In the genomic region with DNA sequence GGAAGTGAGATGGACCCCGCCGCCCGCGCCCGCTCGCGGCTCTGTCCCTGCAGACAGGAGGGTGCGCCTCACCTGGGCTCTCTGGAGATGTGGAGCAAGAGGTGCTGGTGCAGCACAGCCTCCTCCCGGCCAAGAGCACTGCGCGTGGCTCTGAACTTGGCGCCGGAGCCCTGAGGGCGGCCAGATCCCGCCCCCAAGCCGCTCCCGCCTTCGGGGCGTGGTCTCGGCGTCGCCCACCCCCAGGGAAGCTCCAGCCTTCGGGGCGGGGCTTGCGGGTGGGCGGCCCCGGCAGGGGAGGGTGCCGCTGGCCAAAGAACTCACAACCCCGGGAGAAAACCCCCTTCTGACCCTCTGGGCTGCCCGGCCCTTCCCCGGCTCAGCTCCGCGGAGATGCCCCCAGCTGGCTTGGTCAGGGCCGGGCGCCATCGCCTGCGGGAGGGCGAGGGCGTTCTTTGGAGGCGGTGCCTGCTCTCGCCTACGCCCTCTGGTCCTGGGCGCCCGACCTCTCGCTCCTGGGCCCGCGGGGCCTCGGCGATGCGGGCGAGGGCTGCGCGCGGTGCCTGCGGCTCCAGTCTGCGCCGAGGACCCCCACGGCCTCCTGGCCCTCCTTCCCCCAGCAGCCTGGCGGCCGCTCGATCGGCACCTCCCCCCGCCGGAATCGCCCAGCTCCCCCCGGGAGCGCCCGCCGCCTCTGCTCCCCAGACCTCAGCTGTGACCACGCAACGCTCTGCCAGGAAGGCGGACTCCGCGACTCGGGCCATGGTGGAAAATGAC, we compare ENCODE assay signal across 8 cellular contexts. TPM values are rescaled to one million over a fixed set of nuclear protein-coding genes. Genes with fewer than 3 reads are reported as not detected.
DNase-seq lines count a peak whose midpoint lies in the region; ATAC-seq and TF ChIP-seq lines count a peak whose summit lies in the region.

TSS of gene ZNF488 (minus strand) at position 146 of the 774 bp plus-strand sequence. CDS start 15,464 bp downstream, outside the sequence.

- H3K27ac ChIP-seq in dorsolateral prefrontal cortex = peak within 1 kb of the TSS in 58 of 59 donors; percentile 11 to 95 (median 88)

- peak; percentile 88 for ATAC-seq in HG03354 (IDR thresholded peaks at IDR 0.05; ENCODE audit: poor library complexity, severe bottlenecking, unreplicated experiment)

- TF ChIP-seq POLR2A in lower leg skin (IDR thresholded peaks at IDR 0.05) = no peak

- intact Hi-C loops in dorsolateral prefrontal cortex (cut with DNase I) = no loop called here
- intact Hi-C loops in lower leg skin (cut with DNase I; ENCODE audit: low total_unique reads) = no loop called here

- 0 to 1% methylated on average over 25 to 41 of the region's 75 CpGs for WGBS in lower leg skin, 2 donors

- H3K4me3 ChIP-seq in AG10803 (ENCODE audit: low read length) (peak within 1 kb of the TSS; percentile 71), dorsolateral prefrontal cortex (peak within 1 kb of the TSS; percentile 47 to 92 (median 79)), lower leg skin (ENCODE audit: low read depth, poor library complexity, severe bottlenecking) (peak within 1 kb of the TSS; percentile 48)

- no peaks in the 10 kb centered on the region for H3K27me3 ChIP-seq in dorsolateral prefrontal cortex

- peak; percentile 62 for DNase-seq in AG10803 (ENCODE audit: low read depth)
- peak; percentile 73 for DNase-seq in GM19238 (ENCODE audit: insufficient read length, low spot score)
- DNase-seq in NCI-H526 treated with DMSO at 0.1 percent for 48 hours (lab: John Stamatoyannopoulos, UW) = peak; percentile 38
- DNase-seq in activated CD4-positive, alpha-beta T cell treated with anti-CD3 and anti-CD28 coated beads, Interleukin-2, amount 50 U/mL, for 48 hours = peak; percentile 77 to 82
- DNase-seq in dorsolateral prefrontal cortex = peak; percentile 75 to 92 (median 84)
- peak; percentile 75 to 95 for DNase-seq in lower leg skin (ENCODE audit: low spot score in 2 of 2)
- peak; percentile 76 for DNase-seq in stimulated activated CD4-positive, alpha-beta T cell treated with anti-CD3 and anti-CD28 coated beads, Interleukin-4, amount 100 ng/mL, for 1 hour

- TF ChIP-seq CTCF in AG10803 (conservative IDR thresholded peaks at IDR 0.05; ENCODE audit: low read length) (no peak), dorsolateral prefrontal cortex (IDR thresholded peaks at IDR 0.05 in 54 of 56, conservative IDR thresholded peaks at IDR 0.05 in 2 of 56; ENCODE audit: low read depth in 1 of 56, partially characterized antibody in 56 of 56) (peak in 24 of 56 donors; percentile 4 to 43 (median 18)), lower leg skin (IDR thresholded peaks at IDR 0.05) (no peak)

RNA-seq across cellular contexts. Expression of gene ZNF488, which starts in this region (rescaled TPM):
- total RNA-seq in dorsolateral prefrontal cortex (10 to 100 TPM in 118 of 120 experiments, 1 to 10 TPM in 2; 8.9 to 49.2 (median 18.9) TPM), lower leg skin (1 to 10 TPM in 2 of 4 donors, under 1 TPM in 2; 0.80 to 2.0 (median 1.1) TPM)

Comparison
In these comparisons a context has a peak if more than half of its experiments do, and no peak if none do; other contexts are left out.
1. Peak in every context shown above with its lines: DNase-seq, ATAC-seq, H3K4me3 ChIP-seq and H3K27ac ChIP-seq.